ENCODE assay signal across 16 cellular contexts in the genomic region with DNA sequence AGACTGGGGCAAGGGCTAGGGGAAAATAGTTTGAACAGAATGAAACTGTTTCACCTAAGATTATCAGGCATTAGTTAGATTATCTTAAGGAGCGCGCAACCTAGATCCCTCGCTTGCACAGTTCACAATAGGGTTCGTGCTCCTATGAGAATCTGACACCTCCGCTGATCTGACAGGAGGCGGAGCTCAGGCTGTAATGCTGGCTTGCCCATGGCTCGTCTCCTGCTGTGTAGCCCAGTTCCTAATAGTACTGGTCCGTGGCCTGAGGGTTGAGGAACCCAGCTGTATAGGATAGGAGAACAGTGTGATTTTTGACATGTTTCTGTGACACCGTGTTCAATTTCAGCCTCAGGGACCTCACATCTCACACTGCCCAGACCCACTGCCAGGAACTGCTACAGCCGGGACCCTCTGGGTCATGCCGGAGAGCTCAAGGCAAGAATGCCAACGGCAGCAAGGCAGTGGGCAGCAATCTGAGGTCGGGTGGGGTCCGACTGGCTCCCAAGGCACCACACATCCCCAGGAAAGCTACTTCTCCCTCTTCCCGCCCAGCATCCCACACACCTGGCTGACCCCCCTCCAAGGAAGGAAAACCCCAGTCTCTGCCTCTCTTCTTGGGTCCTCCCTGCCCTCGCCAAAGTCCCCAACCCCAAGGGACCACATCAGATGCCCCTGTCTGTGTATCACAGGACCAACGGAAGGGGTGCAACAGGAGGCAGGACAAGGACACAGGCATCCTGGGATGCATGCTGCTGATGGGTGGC. TPM values are rescaled to one million over a fixed set of nuclear protein-coding genes. Genes with fewer than 3 reads are reported as not detected.
DNase-seq lines count a peak whose midpoint lies in the region; ATAC-seq and TF ChIP-seq lines count a peak whose summit lies in the region.
"Had no signal": no experiment of that assay in that cellular context is flagged by ENCODE, and none has a peak within 500 bp of the region (broad histone marks: within the 10 kb centered on the region; RNA-seq: fewer than 3 reads in every experiment).

No MANE protein-coding gene starts in this region.

- no peak for TF ChIP-seq POLR2A in spleen (IDR thresholded peaks at IDR 0.05)

- peak; percentile 61 for ATAC-seq in left ventricle myocardium superior
- ATAC-seq in GM18858 (IDR thresholded peaks at IDR 0.05; ENCODE audit: unreplicated experiment) = no peak
- ATAC-seq: PC-3 had no signal

- H3K27ac ChIP-seq in spleen = no peak overlapping the region
- H3K27ac ChIP-seq: epithelial cell of prostate, skin epidermis, tibial nerve had no signal

- WGBS in spleen, 5 donors = 73 to 81% (median 78%) methylated on average over 17 of the region's 17 CpGs

- peaks cover 0 to 33% (median 0%) of the 10 kb centered on the region in 7 donors for H3K27me3 ChIP-seq in spleen (replicated peaks in 1 of 7)

- peak; percentile 70 for DNase-seq in NCI-H82 (lab: John Stamatoyannopoulos, UW)
- DNase-seq in NCI-H82 treated with DMSO at 0.1 percent for 48 hours (lab: John Stamatoyannopoulos, UW; ENCODE audit: unreplicated experiment) = no peak
- DNase-seq in activated CD8-positive, alpha-beta memory T cell treated with anti-CD3 and anti-CD28 coated beads, Interleukin-2, amount 50 U/mL, for 48 hours = peak; percentile 37
- peak; percentile 54 for DNase-seq in left ventricle myocardium superior
- peak; percentile 19 for DNase-seq in spleen
- DNase-seq in SIG-M5 (lab: John Stamatoyannopoulos, UW) = no peak
- DNase-seq in HPDE6-E6E7 (ENCODE audit: extremely low spot score) = no peak
- DNase-seq: amniotic stem cell, Caco-2, NCI-H2029 treated with DMSO at 0.1 percent for 48 hours, PC-3 had no signal

- no peaks in the 10 kb centered on the region for H3K9me3 ChIP-seq in spleen
- H3K9me3 ChIP-seq: Caco-2, tibial nerve had no signal

- no peak for TF ChIP-seq CTCF in spleen (IDR thresholded peaks at IDR 0.05 in 8 of 11, conservative IDR thresholded peaks at IDR 0.05 in 3 of 11)

- intact Hi-C loops in left ventricle myocardium superior (cut with micrococcal nuclease) (no loop called here), spleen (cut with DNase I; ENCODE audit: low total_unique reads) (no loop called here)

- no peaks in the 10 kb centered on the region for H3K4me1 ChIP-seq in spleen
- H3K4me1 ChIP-seq: Caco-2, tibial nerve had no signal

- no peak overlapping the region for H3K4me3 ChIP-seq in spleen
- H3K4me3 ChIP-seq: skin epidermis, tibial nerve had no signal

- H3K36me3 ChIP-seq in spleen = no peaks in the 10 kb centered on the region
- H3K36me3 ChIP-seq: tibial nerve had no signal

RNA-seq across cellular contexts. Expression of gene CAMK2B, which starts 31.7 kb away (rescaled TPM):
- total RNA-seq in left ventricle myocardium superior (98.4 TPM), spleen (1 to 10 TPM in 1 of 7 donors, under 1 TPM in 4, not detected in 2; 0.20 to 2.9 (median 0.29) TPM)
- polyA plus RNA-seq in spleen = 1 to 10 TPM in 1 of 3 donors, under 1 TPM in 2; 0.57 to 1.1 (median 0.65) TPM
- total RNA-seq: Caco-2 had no signal
- polyA plus RNA-seq: IgD-negative memory B cell had no signal

Comparison
In these comparisons a context has a peak if more than half of its experiments do, and no peak if none do; other contexts are left out.
1. DNase-seq: peak in NCI-H82 (single experiment), activated CD8-positive, alpha-beta memory T cell treated with anti-CD3 and anti-CD28 coated beads, Interleukin-2, amount 50 U/mL, for 48 hours (single experiment), left ventricle myocardium superior (single experiment) and spleen (single experiment); none in NCI-H82 treated with DMSO at 0.1 percent for 48 hours (single experiment), SIG-M5 (single experiment) and HPDE6-E6E7 (single experiment).
2. RNA of gene CAMK2B, which starts 31.7 kb away (total RNA-seq): 98.4 TPM in left ventricle myocardium superior (single experiment); 0.20 to 2.9 TPM in spleen; every median in the first group is over 10 times any median in the second.